Comparison of ENCODE assay signal across 8 cellular contexts in genomic region chr11:8682219-8683114, GRCh38. TPM values are rescaled to one million over a fixed set of nuclear protein-coding genes. Genes with fewer than 3 reads are reported as not detected.
A peak's percentile ranks its signal among the peaks of the same experiment; 100 is the strongest.
DNase-seq lines count a peak whose midpoint lies in the region; ATAC-seq lines count a peak whose summit lies in the region.

RPL27A (plus strand) TSS chr11:8682792; CDS start chr11:8682814, 22 bp downstream.
TRIM66 (minus strand) TSS chr11:8682665; CDS start chr11:8672274, 10,391 bp downstream.

- H3K4me1 Mint-ChIP-seq in memory B cell = peaks cover 34% of the 10 kb centered on the region

- DNase-seq in COLO829 (ENCODE audit: low spot score) (peak; percentile 84), HT-29 (ENCODE audit: low spot score) (peak; percentile 99), memory B cell (ENCODE audit: low spot score in 2 of 2) (peak; percentile 99 to 100)
- DNase-seq in NK-92 treated with Interleukin-12 subunit alpha and Interleukin-12 subunit beta, amount 100 ng/mL, for 24 hours (lab: John Stamatoyannopoulos, UW) = peak; percentile 94
- peak; percentile 100 for DNase-seq in activated CD8-positive, alpha-beta memory T cell treated with anti-CD3 and anti-CD28 coated beads for 24 hours
- peak; percentile 99 for DNase-seq in effector CD4-positive, alpha-beta T cell
- DNase-seq in stimulated activated CD8-positive, alpha-beta memory T cell treated with anti-CD3 and anti-CD28 coated beads, Interleukin-12 subunit alpha, Interleukin-12 subunit beta, amount 100 ng/mL, for 1 hour (ENCODE audit: low read depth) = peak; percentile 99

- peak within 1 kb of the TSS; percentile 91 for H3K27ac Mint-ChIP-seq in memory B cell

- peak within 1 kb of the TSS; percentile 93 for H3K4me3 Mint-ChIP-seq in memory B cell

- H3K9me3 Mint-ChIP-seq in memory B cell = peaks cover 4% of the 10 kb centered on the region

- peak; percentile 95 for ATAC-seq in GM21360 (IDR thresholded peaks at IDR 0.05; ENCODE audit: unreplicated experiment)
- ATAC-seq in memory B cell (ENCODE audit: low read depth) = peak; percentile 94

- H3K27me3 Mint-ChIP-seq in memory B cell = no peaks in the 10 kb centered on the region

- peaks cover 30% of the 10 kb centered on the region for H3K36me3 Mint-ChIP-seq in memory B cell

RNA-seq across cellular contexts. Expression of gene RPL27A, which starts in this region (rescaled TPM):
- total RNA-seq in HT-29 (2014; rRNA removed; shearing (Covaris generic)) = 2,307 and 2,374 TPM in 2 replicates

RNA-seq across cellular contexts. Expression of gene TRIM66, which starts in this region (rescaled TPM):
- total RNA-seq in HT-29 (2014; rRNA removed; shearing (Covaris generic)) = 6.7 and 7.0 TPM in 2 replicates

Comparison
In these comparisons a context has a peak if more than half of its experiments do, and no peak if none do; other contexts are left out.
1. Peak in every context shown above with its lines: DNase-seq and ATAC-seq.